In the genomic region with DNA sequence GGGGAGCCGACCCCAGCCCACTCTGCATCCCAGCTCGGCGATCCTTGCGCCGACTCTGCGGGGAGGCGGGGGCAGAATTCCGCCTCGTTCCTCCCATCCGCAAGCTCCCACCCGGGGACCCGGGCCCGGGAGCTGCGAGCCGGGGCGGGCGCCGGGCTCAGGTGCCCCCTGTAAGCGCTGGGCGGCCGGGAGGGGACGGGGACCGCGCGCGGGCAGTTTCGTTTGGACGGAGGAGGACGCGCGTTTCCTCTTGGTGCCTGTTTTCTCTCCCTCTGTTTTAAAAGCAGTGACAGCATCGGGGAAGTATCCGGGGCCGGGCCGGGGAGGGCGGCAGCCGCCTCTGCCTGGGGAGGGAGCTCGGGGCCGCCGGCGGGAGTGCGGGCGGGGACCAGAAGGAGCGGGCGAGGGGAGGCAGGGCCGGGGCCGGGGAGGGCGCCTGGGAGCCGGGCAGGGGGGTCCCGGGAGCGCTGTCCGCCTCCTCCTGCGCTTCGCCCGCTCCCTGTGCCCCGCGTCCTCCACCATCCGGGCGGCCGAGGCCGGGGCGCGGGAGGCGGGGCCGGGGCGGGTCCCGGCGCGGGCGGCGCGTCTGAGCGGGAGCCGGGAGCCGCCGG, we compare ENCODE assay signal across 8 cellular contexts. TPM values are rescaled to one million over a fixed set of nuclear protein-coding genes. Genes with fewer than 3 reads are reported as not detected.
DNase-seq lines count a peak whose midpoint lies in the region; ATAC-seq and TF ChIP-seq lines count a peak whose summit lies in the region.

No MANE protein-coding gene starts in this region.

- H3K27me3 ChIP-seq in BLaER1 treated with 17β-estradiol and CSF1 and Interleukin-3, amounts not matched to agents 10 nM and 100 nM: peaks cover 0 to 17% (median 0%) of the 10 kb centered on the region in 11 experiments; a peak in 4 of 22 replicates
- H3K27me3 ChIP-seq in MG63 (no peaks in the 10 kb centered on the region), ovary (no peaks in the 10 kb centered on the region)

- peaks cover 25 to 82% (median 75%) of the 10 kb centered on the region in 10 experiments for H3K4me1 ChIP-seq in BLaER1 treated with 17β-estradiol and CSF1 and Interleukin-3, amounts not matched to agents 10 nM and 100 nM
- peaks cover 1% of the 10 kb centered on the region for H3K4me1 ChIP-seq in ovary (ENCODE audit: insufficient read depth)

- H3K4me2 ChIP-seq in BLaER1 treated with 17β-estradiol and CSF1 and Interleukin-3, amounts not matched to agents 10 nM and 100 nM: peak overlapping the region; percentile 97 to 100 (median 99)

- peak overlapping the region in 10 of 11 experiments; percentile 47 to 94 (median 86); a peak in 20 of 22 replicates for H3K27ac ChIP-seq in BLaER1 treated with 17β-estradiol and CSF1 and Interleukin-3, amounts not matched to agents 10 nM and 100 nM
- H3K27ac ChIP-seq in ovary: no peak overlapping the region

- ATAC-seq in Right ventricle myocardium inferior: peak; percentile 62
- ATAC-seq in HG03460 (IDR thresholded peaks at IDR 0.05; ENCODE audit: unreplicated experiment): no peak

- peaks cover 0 to 20% (median 13%) of the 10 kb centered on the region in 11 experiments; a peak in 9 of 22 replicates for H3K36me3 ChIP-seq in BLaER1 treated with 17β-estradiol and CSF1 and Interleukin-3, amounts not matched to agents 10 nM and 100 nM
- H3K36me3 ChIP-seq in MG63 (no peaks in the 10 kb centered on the region), ovary (no peaks in the 10 kb centered on the region)

- intact Hi-C loops in Right ventricle myocardium inferior (cut with DNase I): loop anchor here (2.0 kb wide), 1 partner anchor 152 kb away; no protein-coding TSS in a partner anchor
- intact Hi-C loops in ovary (cut with DNase I): loop anchor here in 1 of 4 donors (10.0 kb wide), 1 partner anchor 162 kb away; no protein-coding TSS in a partner anchor

- H3K9ac ChIP-seq in BLaER1 treated with 17β-estradiol and CSF1 and Interleukin-3, amounts not matched to agents 10 nM and 100 nM: peak overlapping the region; percentile 66 to 95 (median 84)

- peak overlapping the region; percentile 67 to 96 (median 74) for H3K4me3 ChIP-seq in BLaER1 treated with 17β-estradiol and CSF1 and Interleukin-3, amounts not matched to agents 10 nM and 100 nM
- H3K4me3 ChIP-seq in MG63 (peak overlapping the region; percentile 56; the same call in 1 of the 2 replicates), ovary (peak overlapping the region; percentile 43)

- no peak for TF ChIP-seq POLR2A in ovary (IDR thresholded peaks at IDR 0.05)

- TF ChIP-seq CTCF in ovary (IDR thresholded peaks at IDR 0.05): no peak

- DNase-seq in MG63 (peak; percentile 43), Right ventricle myocardium inferior (ENCODE audit: missing footprints) (peak; percentile 79), ovary (peak in 4 of 5 donors; percentile 19 to 48 (median 35)), NCI-H1930 (lab: John Stamatoyannopoulos, UW) (no peak), NCI-H1105 treated with DMSO at 0.1 percent for 48 hours (lab: John Stamatoyannopoulos, UW) (no peak)
- peak; percentile 77 for DNase-seq in activated effector memory CD4-positive, alpha-beta T cell treated with anti-CD3 and anti-CD28 coated beads, Interleukin-2, amount 50 U/mL, for 16 hours

- 0 to 1% (median 1%) methylated on average over 12 to 76 of the region's 76 CpGs for WGBS in ovary, 3 donors

- H3K9me3 ChIP-seq in BLaER1 treated with 17β-estradiol and CSF1 and Interleukin-3, amounts not matched to agents 10 nM and 100 nM (replicated peaks in 1 of 11): no peaks in the 10 kb centered on the region
- H3K9me3 ChIP-seq in MG63: no peaks in the 10 kb centered on the region
- H3K9me3 ChIP-seq in ovary: no peaks in the 10 kb centered on the region

- no peak for TF ChIP-seq EP300 in ovary (IDR thresholded peaks at IDR 0.05)

- H4K20me1 ChIP-seq in BLaER1 treated with 17β-estradiol and CSF1 and Interleukin-3, amounts not matched to agents 10 nM and 100 nM: peaks cover 37 to 81% (median 61%) of the 10 kb centered on the region in 11 experiments; a peak in 21 of 22 replicates

RNA-seq across cellular contexts. Expression of gene RAP1GAP2, which starts 57.0 kb away (rescaled TPM):
- 4.1 and 4.4 TPM in 2 replicates for total RNA-seq in MG63 (2014; rRNA removed; shearing (Covaris generic); ENCODE audit: low replicate concordance)
- total RNA-seq in Right ventricle myocardium inferior (57.2 TPM), ovary (10 to 100 TPM in 6 of 7 donors, 1 to 10 TPM in 1; 8.4 to 15.4 (median 12.7) TPM)
- polyA plus RNA-seq in ovary: 1 to 10 TPM; 4.3 to 4.4 TPM

Comparison
In these comparisons a context has a peak if more than half of its experiments do, and no peak if none do; other contexts are left out.
1. H3K27ac ChIP-seq: peak in BLaER1 treated with 17β-estradiol and CSF1 and Interleukin-3, amounts not matched to agents 10 nM and 100 nM (10 of 11); none in ovary (0 of 2).
2. DNase-seq: peak in MG63 (single experiment), activated effector memory CD4-positive, alpha-beta T cell treated with anti-CD3 and anti-CD28 coated beads, Interleukin-2, amount 50 U/mL, for 16 hours (single experiment), Right ventricle myocardium inferior (single experiment) and ovary (4 of 5); none in NCI-H1930 (0 of 2) and NCI-H1105 treated with DMSO at 0.1 percent for 48 hours (single experiment).
3. Peak in every context shown above with its lines, with median percentiles within 50 percentile points of each other: H3K4me3 ChIP-seq.